Comparison of ENCODE assay signal across 8 cellular contexts in the genomic region with DNA sequence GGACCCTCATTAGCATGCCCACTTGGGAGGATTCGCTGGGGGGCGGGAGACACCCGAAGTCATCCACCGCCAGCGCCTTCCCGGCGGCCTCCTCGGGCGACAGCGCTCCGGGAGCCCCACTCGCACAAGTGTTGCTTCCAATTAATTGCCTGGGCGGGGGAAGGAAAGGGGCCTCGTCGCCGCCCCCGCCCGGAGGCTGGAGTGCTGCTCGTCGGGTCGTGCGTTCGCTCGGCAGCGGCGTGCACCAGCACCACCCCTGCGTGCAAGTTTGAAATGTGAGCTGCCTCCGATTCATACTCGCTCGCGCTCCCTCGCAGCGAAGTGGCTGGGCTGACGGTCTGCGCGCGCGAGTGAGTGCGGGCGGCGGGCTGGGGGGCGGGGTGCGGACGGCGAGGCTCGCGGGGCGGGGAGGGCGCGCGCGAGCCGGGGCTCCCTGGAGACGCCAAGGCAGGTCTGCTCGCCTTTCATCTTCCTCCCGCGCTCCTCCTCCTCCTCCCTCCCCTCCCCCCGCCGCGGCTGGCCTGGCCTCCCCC.
A peak's percentile ranks its signal among the peaks of the same experiment; 100 is the strongest.
DNase-seq lines count a peak whose midpoint lies in the region; ATAC-seq and TF ChIP-seq lines count a peak whose summit lies in the region.

No MANE protein-coding gene starts in this region.

- intact Hi-C loops in activated T-helper 1 cell treated with anti-CD3 and anti-CD28 coated beads, Interleukin-12 subunit alpha, Interleukin-12 subunit beta, Interleukin-2, Interleukin-4 antibody, amounts not matched to agents 30 ng/mL and 10 ng/mL and 1 ng/mL, durations not matched to agents 14 hours and 24 hours and 36 hours (cut with micrococcal nuclease) = loop anchor here (1.0 to 10.0 kb wide), 11 partner anchors 43 to 1222 kb away; a partner anchor contains a TSS

- H3K9me3 Mint-ChIP-seq in activated T-helper 1 cell treated with anti-CD3 and anti-CD28 coated beads, Interleukin-12 subunit alpha, Interleukin-12 subunit beta, Interleukin-2, Interleukin-4 antibody, amounts not matched to agents 30 ng/mL and 10 ng/mL and 1 ng/mL, durations not matched to agents 14 hours and 24 hours and 36 hours = no peaks in the 10 kb centered on the region
- H3K9me3 Mint-ChIP-seq in nephron = no peaks in the 10 kb centered on the region

- H3K27me3 Mint-ChIP-seq in activated T-helper 1 cell treated with anti-CD3 and anti-CD28 coated beads, Interleukin-12 subunit alpha, Interleukin-12 subunit beta, Interleukin-2, Interleukin-4 antibody, amounts not matched to agents 30 ng/mL and 10 ng/mL and 1 ng/mL, durations not matched to agents 14 hours and 24 hours and 36 hours (ENCODE audit: insufficient read depth) = no peaks in the 10 kb centered on the region
- peaks cover 4% of the 10 kb centered on the region for H3K27me3 Mint-ChIP-seq in nephron (ENCODE audit: low read depth)

- H3K36me3 ChIP-seq in thoracic aorta = no peaks in the 10 kb centered on the region

- H3K4me1 Mint-ChIP-seq in activated T-helper 1 cell treated with anti-CD3 and anti-CD28 coated beads, Interleukin-12 subunit alpha, Interleukin-12 subunit beta, Interleukin-2, Interleukin-4 antibody, amounts not matched to agents 30 ng/mL and 10 ng/mL and 1 ng/mL, durations not matched to agents 14 hours and 24 hours and 36 hours (ENCODE audit: low read depth) = peaks cover 71% of the 10 kb centered on the region
- H3K4me1 Mint-ChIP-seq in nephron = peaks cover 58% of the 10 kb centered on the region

- DNase-seq in NCI-H748 (lab: John Stamatoyannopoulos, UW; ENCODE audit: unreplicated experiment) (peak; percentile 84), fibroblast of peridontal ligament (ENCODE audit: extremely low read depth) (peak; percentile 75), thoracic aorta (ENCODE audit: low spot score) (no peak), glomerular visceral epithelial cell (ENCODE audit: extremely low spot score) (no peak)
- DNase-seq in activated T-helper 1 cell treated with anti-CD3 and anti-CD28 coated beads, Interleukin-12 subunit alpha, Interleukin-12 subunit beta, Interleukin-2, Interleukin-4 antibody, amounts not matched to agents 30 ng/mL and 10 ng/mL and 1 ng/mL, durations not matched to agents 14 hours and 24 hours and 36 hours (ENCODE audit: low spot score) = peak; percentile 65

- peak; percentile 30 for ATAC-seq in GM18498 (IDR thresholded peaks at IDR 0.05; ENCODE audit: unreplicated experiment)
- peak; percentile 27 for ATAC-seq in HG02885 (IDR thresholded peaks at IDR 0.05; ENCODE audit: poor library complexity, unreplicated experiment)
- ATAC-seq in thoracic aorta (ENCODE audit: insufficient number of reproducible peaks, low FRiP score, low read depth) = no peak

- H3K36me3 Mint-ChIP-seq in activated T-helper 1 cell treated with anti-CD3 and anti-CD28 coated beads, Interleukin-12 subunit alpha, Interleukin-12 subunit beta, Interleukin-2, Interleukin-4 antibody, amounts not matched to agents 30 ng/mL and 10 ng/mL and 1 ng/mL, durations not matched to agents 14 hours and 24 hours and 36 hours (ENCODE audit: low read depth) = peaks cover 15% of the 10 kb centered on the region
- H3K36me3 Mint-ChIP-seq in nephron (ENCODE audit: low read depth) = peaks cover 6% of the 10 kb centered on the region

- H3K9me3 ChIP-seq in thoracic aorta = no peaks in the 10 kb centered on the region

- H3K27me3 ChIP-seq in thoracic aorta (replicated peaks; ENCODE audit: insufficient read depth) = no peaks in the 10 kb centered on the region

- peak overlapping the region; percentile 73 for H3K4me3 ChIP-seq in thoracic aorta

- peak overlapping the region; percentile 83 for H3K27ac Mint-ChIP-seq in activated T-helper 1 cell treated with anti-CD3 and anti-CD28 coated beads, Interleukin-12 subunit alpha, Interleukin-12 subunit beta, Interleukin-2, Interleukin-4 antibody, amounts not matched to agents 30 ng/mL and 10 ng/mL and 1 ng/mL, durations not matched to agents 14 hours and 24 hours and 36 hours
- H3K27ac Mint-ChIP-seq in nephron = no peak overlapping the region

- peak overlapping the region in 1 of 2 donors; percentile 20 for H3K27ac ChIP-seq in thoracic aorta

- no peak for TF ChIP-seq CTCF in nephron (IDR thresholded peaks at IDR 0.05; ENCODE audit: unreplicated experiment in 3 of 3)
- TF ChIP-seq CTCF in thoracic aorta (IDR thresholded peaks at IDR 0.05) = peak; percentile 10

- peaks cover 37 to 52% of the 10 kb centered on the region in 2 donors for H3K4me1 ChIP-seq in thoracic aorta (ENCODE audit: control insufficient read depth in 1 of 2, low read depth in 2 of 2)

- H3K4me3 Mint-ChIP-seq in activated T-helper 1 cell treated with anti-CD3 and anti-CD28 coated beads, Interleukin-12 subunit alpha, Interleukin-12 subunit beta, Interleukin-2, Interleukin-4 antibody, amounts not matched to agents 30 ng/mL and 10 ng/mL and 1 ng/mL, durations not matched to agents 14 hours and 24 hours and 36 hours = peak overlapping the region; percentile 81
- peak overlapping the region; percentile 49 to 76 (median 75) for H3K4me3 Mint-ChIP-seq in nephron

Comparison
In these comparisons a context has a peak if more than half of its experiments do, and no peak if none do; other contexts are left out.
1. DNase-seq: peak in NCI-H748 (single experiment), activated T-helper 1 cell treated with anti-CD3 and anti-CD28 coated beads, Interleukin-12 subunit alpha, Interleukin-12 subunit beta, Interleukin-2, Interleukin-4 antibody, amounts not matched to agents 30 ng/mL and 10 ng/mL and 1 ng/mL, durations not matched to agents 14 hours and 24 hours and 36 hours (single experiment) and fibroblast of peridontal ligament (single experiment); none in thoracic aorta (single experiment) and glomerular visceral epithelial cell (single experiment).